Comparison of ENCODE assay signal across 11 cellular contexts in genomic region chrX:23883737-23884354, GRCh38. TPM values are rescaled to one million over a fixed set of nuclear protein-coding genes. Genes with fewer than 3 reads are reported as not detected.
DNase-seq lines count a peak whose midpoint lies in the region; ATAC-seq and TF ChIP-seq lines count a peak whose summit lies in the region.
"Had no signal": no experiment of that assay in that cellular context is flagged by ENCODE, and none has a peak within 500 bp of the region (broad histone marks: within the 10 kb centered on the region; RNA-seq: fewer than 3 reads in every experiment).

No MANE protein-coding gene starts in this region.

- H3K27me3 ChIP-seq in GM23338 (ENCODE audit: insufficient read depth) = no peaks in the 10 kb centered on the region
- H3K27me3 ChIP-seq: adrenal gland had no signal

- no peak overlapping the region for H3K27ac ChIP-seq in GM23338 (ENCODE audit: low read depth)

- H3K27me3 Mint-ChIP-seq in GM23338 (ENCODE audit: insufficient read depth, low read depth, poor library complexity) = peaks cover 2% of the 10 kb centered on the region

- H3K36me3 Mint-ChIP-seq in GM23338 (ENCODE audit: low read depth) = peaks cover 3% of the 10 kb centered on the region; the same call in 1 of the 3 replicates

- H3K4me2 ChIP-seq in GM23338 = no peak overlapping the region

- H3K4me3 Mint-ChIP-seq in GM23338 = peak overlapping the region; percentile 0; the same call in 1 of the 3 replicates

- no peaks in the 10 kb centered on the region for H3K9me2 ChIP-seq in GM23338 (ENCODE audit: insufficient read depth)

- ATAC-seq in GM23338 = peak; percentile 78
- peak; percentile 20 for ATAC-seq in omental fat pad (ENCODE audit: low FRiP score)
- ATAC-seq in HG02610 (IDR thresholded peaks at IDR 0.05; ENCODE audit: unreplicated experiment) = no peak

- H3K36me3 ChIP-seq in GM23338 (ENCODE audit: insufficient read depth) = no peaks in the 10 kb centered on the region
- H3K36me3 ChIP-seq: adrenal gland had no signal

- H3F3A ChIP-seq in GM23338 (replicated peaks; ENCODE audit: low read depth) = no peaks in the 10 kb centered on the region

- H3K79me2 ChIP-seq in GM23338 (replicated peaks; ENCODE audit: insufficient read depth) = no peaks in the 10 kb centered on the region

- TF ChIP-seq CTCF in GM23338 (conservative IDR thresholded peaks at IDR 0.05; ENCODE audit: low read depth in 2 of 2) (no peak), omental fat pad (IDR thresholded peaks at IDR 0.05) (no peak)

- H3K4me1 ChIP-seq in GM23338 (ENCODE audit: insufficient read depth) = no peaks in the 10 kb centered on the region; the same call in 1 of the 2 replicates
- H3K4me1 ChIP-seq: adrenal gland had no signal

- no peaks in the 10 kb centered on the region for H3K9me3 Mint-ChIP-seq in GM23338

- peak; percentile 6 for DNase-seq in GM23338 (ENCODE audit: low spot score)
- DNase-seq in NCI-H226 = peak; percentile 62
- peak; percentile 33 for DNase-seq in dedifferentiated amniotic fluid mesenchymal stem cell (ENCODE audit: extremely low spot score)
- DNase-seq in omental fat pad (ENCODE audit: low spot score) = no peak
- no peak for DNase-seq in NCI-H510A (lab: John Stamatoyannopoulos, UW)
- no peak for DNase-seq in D341Med (ENCODE audit: low spot score)
- DNase-seq in NCI-H187 treated with DMSO at 0.1 percent for 48 hours (lab: John Stamatoyannopoulos, UW) = no peak
- DNase-seq: NCI-H345 had no signal

- H4K20me1 ChIP-seq in GM23338 (replicated peaks; ENCODE audit: insufficient read depth) = no peaks in the 10 kb centered on the region

- peak overlapping the region; percentile 0 for H3K27ac Mint-ChIP-seq in GM23338

- no peak overlapping the region for H3K4me3 ChIP-seq in GM23338
- H3K4me3 ChIP-seq: adrenal gland had no signal

- H3K4me1 Mint-ChIP-seq in GM23338 = peaks cover 17% of the 10 kb centered on the region

- H2AFZ ChIP-seq in GM23338 = no peak overlapping the region

TF ChIP-seq in GM23338, 12 proteins besides CTCF, POLR2A, EP300 and RAD21 (continues in another document):
- TF ChIP-seq CREB1 (CRISPR knock-in tag; IDR thresholded peaks at IDR 0.05; ENCODE audit: low read depth) (no peak), ZNF114 (CRISPR knock-in tag; IDR thresholded peaks at IDR 0.05) (no peak), NANOG (IDR thresholded peaks at IDR 0.05; ENCODE audit: borderline replicate concordance) (no peak), EZH2 (IDR thresholded peaks at IDR 0.05; ENCODE audit: low read depth, unreplicated experiment) (no peak), POLR2AphosphoS5 (IDR thresholded peaks at IDR 0.05; ENCODE audit: low read depth) (no peak), STAT1 (IDR thresholded peaks at IDR 0.05; ENCODE audit: unreplicated experiment) (no peak), EZH2phosphoT487 (IDR thresholded peaks at IDR 0.05; ENCODE audit: unreplicated experiment) (no peak), ZNF331 (CRISPR knock-in tag; IDR thresholded peaks at IDR 0.05; ENCODE audit: low read depth) (no peak)
- TF ChIP-seq, protein P1, sequence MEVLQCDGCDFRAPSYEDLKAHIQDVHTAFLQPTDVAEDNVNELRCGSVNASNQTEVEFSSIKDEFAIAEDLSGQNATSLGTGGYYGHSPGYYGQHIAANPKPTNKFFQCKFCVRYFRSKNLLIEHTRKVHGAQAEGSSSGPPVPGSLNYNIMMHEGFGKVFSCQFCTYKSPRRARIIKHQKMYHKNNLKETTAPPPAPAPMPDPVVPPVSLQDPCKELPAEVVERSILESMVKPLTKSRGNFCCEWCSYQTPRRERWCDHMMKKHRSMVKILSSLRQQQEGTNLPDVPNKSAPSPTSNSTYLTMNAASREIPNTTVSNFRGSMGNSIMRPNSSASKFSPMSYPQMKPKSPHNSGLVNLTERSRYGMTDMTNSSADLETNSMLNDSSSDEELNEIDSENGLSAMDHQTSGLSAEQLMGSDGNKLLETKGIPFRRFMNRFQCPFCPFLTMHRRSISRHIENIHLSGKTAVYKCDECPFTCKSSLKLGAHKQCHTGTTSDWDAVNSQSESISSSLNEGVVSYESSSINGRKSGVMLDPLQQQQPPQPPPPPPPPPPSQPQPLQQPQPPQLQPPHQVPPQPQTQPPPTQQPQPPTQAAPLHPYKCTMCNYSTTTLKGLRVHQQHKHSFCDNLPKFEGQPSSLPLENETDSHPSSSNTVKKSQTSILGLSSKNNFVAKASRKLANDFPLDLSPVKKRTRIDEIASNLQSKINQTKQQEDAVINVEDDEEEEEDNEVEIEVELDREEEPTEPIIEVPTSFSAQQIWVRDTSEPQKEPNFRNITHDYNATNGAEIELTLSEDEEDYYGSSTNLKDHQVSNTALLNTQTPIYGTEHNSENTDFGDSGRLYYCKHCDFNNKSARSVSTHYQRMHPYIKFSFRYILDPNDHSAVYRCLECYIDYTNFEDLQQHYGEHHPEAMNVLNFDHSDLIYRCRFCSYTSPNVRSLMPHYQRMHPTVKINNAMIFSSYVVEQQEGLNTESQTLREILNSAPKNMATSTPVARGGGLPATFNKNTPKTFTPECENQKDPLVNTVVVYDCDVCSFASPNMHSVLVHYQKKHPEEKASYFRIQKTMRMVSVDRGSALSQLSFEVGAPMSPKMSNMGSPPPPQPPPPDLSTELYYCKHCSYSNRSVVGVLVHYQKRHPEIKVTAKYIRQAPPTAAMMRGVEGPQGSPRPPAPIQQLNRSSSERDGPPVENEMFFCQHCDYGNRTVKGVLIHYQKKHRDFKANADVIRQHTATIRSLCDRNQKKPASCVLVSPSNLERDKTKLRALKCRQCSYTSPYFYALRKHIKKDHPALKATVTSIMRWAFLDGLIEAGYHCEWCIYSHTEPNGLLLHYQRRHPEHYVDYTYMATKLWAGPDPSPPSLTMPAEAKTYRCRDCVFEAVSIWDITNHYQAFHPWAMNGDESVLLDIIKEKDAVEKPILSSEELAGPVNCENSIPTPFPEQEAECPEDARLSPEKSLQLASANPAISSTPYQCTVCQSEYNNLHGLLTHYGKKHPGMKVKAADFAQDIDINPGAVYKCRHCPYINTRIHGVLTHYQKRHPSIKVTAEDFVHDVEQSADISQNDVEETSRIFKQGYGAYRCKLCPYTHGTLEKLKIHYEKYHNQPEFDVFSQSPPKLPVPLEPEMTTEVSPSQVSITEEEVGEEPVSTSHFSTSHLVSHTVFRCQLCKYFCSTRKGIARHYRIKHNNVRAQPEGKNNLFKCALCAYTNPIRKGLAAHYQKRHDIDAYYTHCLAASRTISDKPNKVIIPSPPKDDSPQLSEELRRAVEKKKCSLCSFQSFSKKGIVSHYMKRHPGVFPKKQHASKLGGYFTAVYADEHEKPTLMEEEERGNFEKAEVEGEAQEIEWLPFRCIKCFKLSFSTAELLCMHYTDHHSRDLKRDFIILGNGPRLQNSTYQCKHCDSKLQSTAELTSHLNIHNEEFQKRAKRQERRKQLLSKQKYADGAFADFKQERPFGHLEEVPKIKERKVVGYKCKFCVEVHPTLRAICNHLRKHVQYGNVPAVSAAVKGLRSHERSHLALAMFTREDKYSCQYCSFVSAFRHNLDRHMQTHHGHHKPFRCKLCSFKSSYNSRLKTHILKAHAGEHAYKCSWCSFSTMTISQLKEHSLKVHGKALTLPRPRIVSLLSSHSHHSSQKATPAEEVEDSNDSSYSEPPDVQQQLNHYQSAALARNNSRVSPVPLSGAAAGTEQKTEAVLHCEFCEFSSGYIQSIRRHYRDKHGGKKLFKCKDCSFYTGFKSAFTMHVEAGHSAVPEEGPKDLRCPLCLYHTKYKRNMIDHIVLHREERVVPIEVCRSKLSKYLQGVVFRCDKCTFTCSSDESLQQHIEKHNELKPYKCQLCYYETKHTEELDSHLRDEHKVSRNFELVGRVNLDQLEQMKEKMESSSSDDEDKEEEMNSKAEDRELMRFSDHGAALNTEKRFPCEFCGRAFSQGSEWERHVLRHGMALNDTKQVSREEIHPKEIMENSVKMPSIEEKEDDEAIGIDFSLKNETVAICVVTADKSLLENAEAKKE (CRISPR knock-in tag; IDR thresholded peaks at IDR 0.05) = no peak
- TF ChIP-seq, protein P2, sequence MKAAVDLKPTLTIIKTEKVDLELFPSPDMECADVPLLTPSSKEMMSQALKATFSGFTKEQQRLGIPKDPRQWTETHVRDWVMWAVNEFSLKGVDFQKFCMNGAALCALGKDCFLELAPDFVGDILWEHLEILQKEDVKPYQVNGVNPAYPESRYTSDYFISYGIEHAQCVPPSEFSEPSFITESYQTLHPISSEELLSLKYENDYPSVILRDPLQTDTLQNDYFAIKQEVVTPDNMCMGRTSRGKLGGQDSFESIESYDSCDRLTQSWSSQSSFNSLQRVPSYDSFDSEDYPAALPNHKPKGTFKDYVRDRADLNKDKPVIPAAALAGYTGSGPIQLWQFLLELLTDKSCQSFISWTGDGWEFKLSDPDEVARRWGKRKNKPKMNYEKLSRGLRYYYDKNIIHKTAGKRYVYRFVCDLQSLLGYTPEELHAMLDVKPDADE (IDR thresholded peaks at IDR 0.05) = no peak

RNA-seq across cellular contexts. Expression of gene APOO, which starts 23.9 kb away (rescaled TPM):
- 31.0 and 32.8 TPM in 2 replicates for total RNA-seq in GM23338 (2014; rRNA removed; shearing (Covaris generic))
- polyA plus RNA-seq in GM23338 (2016; fragmentation: Nextera tagmentation; extraction: Ambion mirVana) = 72.4 and 77.6 TPM in 2 replicates
- 10 to 100 TPM in 1 of 4 donors, 1 to 10 TPM in 3; 4.4 to 10.0 (median 4.9) TPM for total RNA-seq in omental fat pad

RNA-seq across cellular contexts. Expression of gene CXorf58, which starts 24.0 kb away (rescaled TPM):
- 0.56 TPM in 1 of 2 replicates, not detected in the other for total RNA-seq in GM23338 (2014; rRNA removed; shearing (Covaris generic))
- polyA plus RNA-seq in GM23338 (2016; fragmentation: Nextera tagmentation; extraction: Ambion mirVana) = not detected in 2 replicates
- total RNA-seq in omental fat pad = not detected
- total RNA-seq: subcutaneous adipose tissue had no signal

Comparison
In these comparisons a context has a peak if more than half of its experiments do, and no peak if none do; other contexts are left out.
1. DNase-seq: peak in GM23338 (single experiment), NCI-H226 (single experiment) and dedifferentiated amniotic fluid mesenchymal stem cell (single experiment); none in omental fat pad (single experiment), NCI-H510A (single experiment), D341Med (single experiment) and NCI-H187 treated with DMSO at 0.1 percent for 48 hours (single experiment).